Comparison of ENCODE assay signal across 24 cellular contexts in genomic region chr1:183247484-183247883, GRCh38.
"Had no signal": no experiment of that assay in that cellular context is flagged by ENCODE, and none has a peak within 500 bp of the region (broad histone marks: within the 10 kb centered on the region; RNA-seq: fewer than 3 reads in every experiment).

No MANE protein-coding gene starts in this region.

- H3K27ac ChIP-seq: colonic mucosa, esophagus squamous epithelium, gastrocnemius medialis, heart right ventricle, left lung, lower lobe of right lung had no signal

- DNase-seq: colonic mucosa; cortex of kidney; effector CD8-positive, alpha-beta T cell; effector memory CD8-positive, alpha-beta T cell; endodermal cell; erythroblast; esophagus squamous epithelium; foreskin melanocyte; gastrocnemius medialis; glutamatergic neuron; head of caudate nucleus; heart right ventricle; hippocampal formation; left cardiac atrium; left lung; left ventricle myocardium superior; lower lobe of right lung; mesendoderm; midbrain; naive thymus-derived CD4-positive, alpha-beta T cell had no signal

- H3K27me3 ChIP-seq: colonic mucosa, esophagus squamous epithelium, gastrocnemius medialis, heart right ventricle, left lung had no signal

- H3K36me3 ChIP-seq: colonic mucosa, gastrocnemius medialis, heart right ventricle, left lung, lower lobe of right lung had no signal

- FAIRE-seq: endometrium, islet of Langerhans, keratinocyte had no signal

- H3K9me3 ChIP-seq: colonic mucosa, esophagus squamous epithelium, gastrocnemius medialis, left lung, lower lobe of right lung had no signal

- H3K4me1 ChIP-seq: colonic mucosa, gastrocnemius medialis had no signal

- ATAC-seq: effector memory CD8-positive, alpha-beta T cell; esophagus mucosa; gastrocnemius medialis; heart right ventricle; left cardiac atrium; left lung; left ventricle myocardium superior; lower lobe of right lung; naive thymus-derived CD4-positive, alpha-beta T cell had no signal

- H3K4me3 ChIP-seq: colonic mucosa, esophagus squamous epithelium, gastrocnemius medialis, heart right ventricle, left lung, lower lobe of right lung had no signal
